ENCODE assay signal across 20 cellular contexts in genomic region chr6:24469829-24470228, GRCh38. TPM values are rescaled to one million over a fixed set of nuclear protein-coding genes. Genes with fewer than 3 reads are reported as not detected.
DNase-seq lines count a peak whose midpoint lies in the region; ATAC-seq, FAIRE-seq and TF ChIP-seq lines count a peak whose summit lies in the region.
"Had no signal": no experiment of that assay in that cellular context is flagged by ENCODE, and none has a peak within 500 bp of the region (broad histone marks: within the 10 kb centered on the region; RNA-seq: fewer than 3 reads in every experiment).

No MANE protein-coding gene starts in this region.

- H3K27ac ChIP-seq in astrocyte (ENCODE audit: low read depth, low read length), result no peak overlapping the region

- ATAC-seq in HG02763 (IDR thresholded peaks at IDR 0.05; ENCODE audit: unreplicated experiment) (no peak), HG02840 (IDR thresholded peaks at IDR 0.05; ENCODE audit: low FRiP score, unreplicated experiment) (no peak)
- ATAC-seq: GM23338 had no signal

- no peaks in the 10 kb centered on the region for H3K4me1 ChIP-seq in astrocyte (ENCODE audit: insufficient read depth, low read length)
- H3K4me1 ChIP-seq: BE2C had no signal

- H3K27me3 Mint-ChIP-seq in HFFc6 (ENCODE audit: insufficient read depth) (peaks cover 3% of the 10 kb centered on the region; the same call in 1 of the 2 replicates), astrocyte (ENCODE audit: low read depth, unreplicated experiment) (no peaks in the 10 kb centered on the region), osteocyte (ENCODE audit: unreplicated experiment) (no peaks in the 10 kb centered on the region)
- H3K27me3 Mint-ChIP-seq: CD4-positive, CD25-positive, alpha-beta regulatory T cell; CD8-positive, alpha-beta memory T cell had no signal

- H3K4me2 ChIP-seq in astrocyte (ENCODE audit: low read length), result peak overlapping the region; percentile 19
- H3K4me2 ChIP-seq: GM23338 had no signal

- H3K9ac ChIP-seq in astrocyte (ENCODE audit: low read length), result no peak overlapping the region

- H3K27me3 ChIP-seq in astrocyte (ENCODE audit: insufficient read depth, low read length), result no peaks in the 10 kb centered on the region
- H3K27me3 ChIP-seq: BE2C had no signal

- H3K9me3 Mint-ChIP-seq in HFFc6, result no peaks in the 10 kb centered on the region
- no peaks in the 10 kb centered on the region for H3K9me3 Mint-ChIP-seq in astrocyte (ENCODE audit: unreplicated experiment)
- H3K9me3 Mint-ChIP-seq in osteocyte (ENCODE audit: unreplicated experiment), result no peaks in the 10 kb centered on the region
- H3K9me3 Mint-ChIP-seq: CD8-positive, alpha-beta memory T cell; GM23338 had no signal

- no peak overlapping the region for H3K4me3 ChIP-seq in astrocyte (ENCODE audit: insufficient read depth, low read depth, low read length)
- H3K4me3 ChIP-seq: GM23338 had no signal

- H3K79me2 ChIP-seq in astrocyte (ENCODE audit: insufficient read depth, low read length), result no peaks in the 10 kb centered on the region

- no peaks in the 10 kb centered on the region for H3K9me3 ChIP-seq in astrocyte (ENCODE audit: insufficient read depth, low read depth, low read length)
- H3K9me3 ChIP-seq: BE2C had no signal

- peak overlapping the region; percentile 33 for H2AFZ ChIP-seq in astrocyte (ENCODE audit: low read depth, low read length)
- H2AFZ ChIP-seq: GM23338 had no signal

- no peaks in the 10 kb centered on the region for H3K36me3 ChIP-seq in astrocyte (ENCODE audit: insufficient read depth, low read length)
- H3K36me3 ChIP-seq: BE2C had no signal

- TF ChIP-seq CTCF in HFFc6 (IDR thresholded peaks at IDR 0.05), result no peak
- TF ChIP-seq CTCF in astrocyte (IDR thresholded peaks at IDR 0.05; ENCODE audit: insufficient read depth, low read depth, low read length), result no peak
- TF ChIP-seq CTCF in osteocyte (IDR thresholded peaks at IDR 0.05), result no peak

- no peak overlapping the region for H3K27ac Mint-ChIP-seq in HFFc6
- H3K27ac Mint-ChIP-seq in astrocyte (ENCODE audit: unreplicated experiment), result no peak overlapping the region
- peak overlapping the region; percentile 81 for H3K27ac Mint-ChIP-seq in osteocyte (ENCODE audit: unreplicated experiment)
- H3K27ac Mint-ChIP-seq: CD4-positive, CD25-positive, alpha-beta regulatory T cell; CD8-positive, alpha-beta memory T cell; GM23338 had no signal

- H3K4me1 Mint-ChIP-seq in HFFc6 (ENCODE audit: low read depth) (peaks cover 11% of the 10 kb centered on the region), astrocyte (ENCODE audit: low read depth, unreplicated experiment) (no peaks in the 10 kb centered on the region), osteocyte (ENCODE audit: unreplicated experiment) (peaks cover 26% of the 10 kb centered on the region)
- H3K4me1 Mint-ChIP-seq: CD4-positive, CD25-positive, alpha-beta regulatory T cell; CD8-positive, alpha-beta memory T cell; GM23338 had no signal

- H3K36me3 Mint-ChIP-seq in HFFc6 (ENCODE audit: low read depth) (no peaks in the 10 kb centered on the region), astrocyte (ENCODE audit: low read depth, unreplicated experiment) (no peaks in the 10 kb centered on the region), osteocyte (ENCODE audit: unreplicated experiment) (no peaks in the 10 kb centered on the region)
- H3K36me3 Mint-ChIP-seq: CD4-positive, CD25-positive, alpha-beta regulatory T cell had no signal

- DNase-seq in HFFc6 (peak; percentile 11), astrocyte (ENCODE audit: low read depth) (no peak), osteocyte (ENCODE audit: extremely low spot score, unreplicated experiment) (peak; percentile 25), NCI-H2081 treated with DMSO at 0.1 percent for 48 hours (lab: John Stamatoyannopoulos, UW) (no peak)
- DNase-seq: ACHN; BE2C; C1 segment of cervical spinal cord; CD4-positive, CD25-positive, alpha-beta regulatory T cell; CD8-positive, alpha-beta memory T cell; COR-L47; DMS 273 treated with DMSO at 0.1 percent for 48 hours; DMS53; DND-41; HCEC 1CT had no signal

- H3K4me3 Mint-ChIP-seq in HFFc6 (no peak overlapping the region), astrocyte (ENCODE audit: unreplicated experiment) (no peak overlapping the region), osteocyte (ENCODE audit: unreplicated experiment) (no peak overlapping the region)
- H3K4me3 Mint-ChIP-seq: CD4-positive, CD25-positive, alpha-beta regulatory T cell; CD8-positive, alpha-beta memory T cell; GM23338 had no signal

- no peaks in the 10 kb centered on the region for H4K20me1 ChIP-seq in astrocyte (ENCODE audit: insufficient read depth, low read length)

- FAIRE-seq in astrocyte (lab: Jason Lieb, UNC), result no peak
- FAIRE-seq: G401.6, GM12891, H54 had no signal

RNA-seq across cellular contexts. Expression of gene GPLD1, which starts 19.5 kb away (rescaled TPM):
- total RNA-seq in HFFc6 (2021; fragmentation: NEBNext Ultra II Directional; extraction: Animal tissue kit (Norgen Biotek cat#: 25700)), result under 1 TPM; 0.14 to 0.39 (median 0.22) TPM
- total RNA-seq in astrocyte, result 0.60 and 0.75 TPM in 2 replicates
- 1.9 and 2.4 TPM in 2 replicates for total RNA-seq in osteocyte

RNA-seq across cellular contexts. Expression of gene ALDH5A1, which starts 24.9 kb away (rescaled TPM):
- total RNA-seq in HFFc6 (2021; fragmentation: NEBNext Ultra II Directional; extraction: Animal tissue kit (Norgen Biotek cat#: 25700)), result 1 to 10 TPM in 3 of 6 experiments, under 1 TPM in 3; 0.55 to 2.2 (median 1.2) TPM
- total RNA-seq in astrocyte (3.7 and 5.0 TPM in 2 replicates), osteocyte (6.6 and 7.8 TPM in 2 replicates)

Comparison
In these comparisons a context has a peak if more than half of its experiments do, and no peak if none do; other contexts are left out.
1. DNase-seq: peak in HFFc6 (single experiment) and osteocyte (single experiment); none in astrocyte (single experiment) and NCI-H2081 treated with DMSO at 0.1 percent for 48 hours (single experiment).